1 cellular context compared by ENCODE assay signal in genomic region chrX:136909119-136909705, GRCh38.
TF ChIP-seq lines count a peak whose summit lies in the region.

No MANE protein-coding gene starts in this region.

TF ChIP-seq in K562, 482 proteins besides CTCF, POLR2A, EP300 and RAD21 (continued from another document and continues in another):
- TF ChIP-seq, protein P1, sequence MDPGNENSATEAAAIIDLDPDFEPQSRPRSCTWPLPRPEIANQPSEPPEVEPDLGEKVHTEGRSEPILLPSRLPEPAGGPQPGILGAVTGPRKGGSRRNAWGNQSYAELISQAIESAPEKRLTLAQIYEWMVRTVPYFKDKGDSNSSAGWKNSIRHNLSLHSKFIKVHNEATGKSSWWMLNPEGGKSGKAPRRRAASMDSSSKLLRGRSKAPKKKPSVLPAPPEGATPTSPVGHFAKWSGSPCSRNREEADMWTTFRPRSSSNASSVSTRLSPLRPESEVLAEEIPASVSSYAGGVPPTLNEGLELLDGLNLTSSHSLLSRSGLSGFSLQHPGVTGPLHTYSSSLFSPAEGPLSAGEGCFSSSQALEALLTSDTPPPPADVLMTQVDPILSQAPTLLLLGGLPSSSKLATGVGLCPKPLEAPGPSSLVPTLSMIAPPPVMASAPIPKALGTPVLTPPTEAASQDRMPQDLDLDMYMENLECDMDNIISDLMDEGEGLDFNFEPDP (CRISPR knock-in tag; IDR thresholded peaks at IDR 0.05), result no peak
- TF ChIP-seq CUX1 (CRISPR knock-in tag; IDR thresholded peaks at IDR 0.05), result no peak
- TF ChIP-seq PPARD (CRISPR knock-in tag; IDR thresholded peaks at IDR 0.05), result no peak
- TF ChIP-seq ZNF76 (CRISPR knock-in tag; IDR thresholded peaks at IDR 0.05; ENCODE audit: borderline replicate concordance), result no peak
- TF ChIP-seq, protein P2, sequence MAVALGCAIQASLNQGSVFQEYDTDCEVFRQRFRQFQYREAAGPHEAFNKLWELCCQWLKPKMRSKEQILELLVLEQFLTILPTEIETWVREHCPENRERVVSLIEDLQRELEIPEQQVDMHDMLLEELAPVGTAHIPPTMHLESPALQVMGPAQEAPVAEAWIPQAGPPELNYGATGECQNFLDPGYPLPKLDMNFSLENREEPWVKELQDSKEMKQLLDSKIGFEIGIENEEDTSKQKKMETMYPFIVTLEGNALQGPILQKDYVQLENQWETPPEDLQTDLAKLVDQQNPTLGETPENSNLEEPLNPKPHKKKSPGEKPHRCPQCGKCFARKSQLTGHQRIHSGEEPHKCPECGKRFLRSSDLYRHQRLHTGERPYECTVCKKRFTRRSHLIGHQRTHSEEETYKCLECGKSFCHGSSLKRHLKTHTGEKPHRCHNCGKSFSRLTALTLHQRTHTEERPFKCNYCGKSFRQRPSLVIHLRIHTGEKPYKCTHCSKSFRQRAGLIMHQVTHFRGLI (CRISPR knock-in tag; IDR thresholded peaks at IDR 0.05), result no peak
- TF ChIP-seq ZNF717 (CRISPR knock-in tag; IDR thresholded peaks at IDR 0.05), result no peak
- TF ChIP-seq, protein P3, sequence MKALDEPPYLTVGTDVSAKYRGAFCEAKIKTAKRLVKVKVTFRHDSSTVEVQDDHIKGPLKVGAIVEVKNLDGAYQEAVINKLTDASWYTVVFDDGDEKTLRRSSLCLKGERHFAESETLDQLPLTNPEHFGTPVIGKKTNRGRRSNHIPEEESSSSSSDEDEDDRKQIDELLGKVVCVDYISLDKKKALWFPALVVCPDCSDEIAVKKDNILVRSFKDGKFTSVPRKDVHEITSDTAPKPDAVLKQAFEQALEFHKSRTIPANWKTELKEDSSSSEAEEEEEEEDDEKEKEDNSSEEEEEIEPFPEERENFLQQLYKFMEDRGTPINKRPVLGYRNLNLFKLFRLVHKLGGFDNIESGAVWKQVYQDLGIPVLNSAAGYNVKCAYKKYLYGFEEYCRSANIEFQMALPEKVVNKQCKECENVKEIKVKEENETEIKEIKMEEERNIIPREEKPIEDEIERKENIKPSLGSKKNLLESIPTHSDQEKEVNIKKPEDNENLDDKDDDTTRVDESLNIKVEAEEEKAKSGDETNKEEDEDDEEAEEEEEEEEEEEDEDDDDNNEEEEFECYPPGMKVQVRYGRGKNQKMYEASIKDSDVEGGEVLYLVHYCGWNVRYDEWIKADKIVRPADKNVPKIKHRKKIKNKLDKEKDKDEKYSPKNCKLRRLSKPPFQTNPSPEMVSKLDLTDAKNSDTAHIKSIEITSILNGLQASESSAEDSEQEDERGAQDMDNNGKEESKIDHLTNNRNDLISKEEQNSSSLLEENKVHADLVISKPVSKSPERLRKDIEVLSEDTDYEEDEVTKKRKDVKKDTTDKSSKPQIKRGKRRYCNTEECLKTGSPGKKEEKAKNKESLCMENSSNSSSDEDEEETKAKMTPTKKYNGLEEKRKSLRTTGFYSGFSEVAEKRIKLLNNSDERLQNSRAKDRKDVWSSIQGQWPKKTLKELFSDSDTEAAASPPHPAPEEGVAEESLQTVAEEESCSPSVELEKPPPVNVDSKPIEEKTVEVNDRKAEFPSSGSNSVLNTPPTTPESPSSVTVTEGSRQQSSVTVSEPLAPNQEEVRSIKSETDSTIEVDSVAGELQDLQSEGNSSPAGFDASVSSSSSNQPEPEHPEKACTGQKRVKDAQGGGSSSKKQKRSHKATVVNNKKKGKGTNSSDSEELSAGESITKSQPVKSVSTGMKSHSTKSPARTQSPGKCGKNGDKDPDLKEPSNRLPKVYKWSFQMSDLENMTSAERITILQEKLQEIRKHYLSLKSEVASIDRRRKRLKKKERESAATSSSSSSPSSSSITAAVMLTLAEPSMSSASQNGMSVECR (CRISPR knock-in tag; IDR thresholded peaks at IDR 0.05), result peak; percentile 48; the same call in 1 of the 2 replicates
- TF ChIP-seq GTF2F1 (IDR thresholded peaks at IDR 0.05; ENCODE audit: low read depth, low read length), result no peak
- TF ChIP-seq ZNF589 (CRISPR knock-in tag; IDR thresholded peaks at IDR 0.05; ENCODE audit: low read depth), result no peak
- TF ChIP-seq TAL1 (IDR thresholded peaks at IDR 0.05), result no peak
- no peak for TF ChIP-seq DEAF1 (CRISPR knock-in tag; IDR thresholded peaks at IDR 0.05)
- TF ChIP-seq ZNF165 (CRISPR knock-in tag; IDR thresholded peaks at IDR 0.05; ENCODE audit: borderline replicate concordance), result no peak
- TF ChIP-seq, protein P4, sequence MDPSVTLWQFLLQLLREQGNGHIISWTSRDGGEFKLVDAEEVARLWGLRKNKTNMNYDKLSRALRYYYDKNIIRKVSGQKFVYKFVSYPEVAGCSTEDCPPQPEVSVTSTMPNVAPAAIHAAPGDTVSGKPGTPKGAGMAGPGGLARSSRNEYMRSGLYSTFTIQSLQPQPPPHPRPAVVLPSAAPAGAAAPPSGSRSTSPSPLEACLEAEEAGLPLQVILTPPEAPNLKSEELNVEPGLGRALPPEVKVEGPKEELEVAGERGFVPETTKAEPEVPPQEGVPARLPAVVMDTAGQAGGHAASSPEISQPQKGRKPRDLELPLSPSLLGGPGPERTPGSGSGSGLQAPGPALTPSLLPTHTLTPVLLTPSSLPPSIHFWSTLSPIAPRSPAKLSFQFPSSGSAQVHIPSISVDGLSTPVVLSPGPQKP (CRISPR knock-in tag; IDR thresholded peaks at IDR 0.05), result no peak
- no peak for TF ChIP-seq TCF3 (CRISPR knock-in tag; IDR thresholded peaks at IDR 0.05)
- TF ChIP-seq NR2C1 (IDR thresholded peaks at IDR 0.05), result no peak
- no peak for TF ChIP-seq NR2C1 (tag; IDR thresholded peaks at IDR 0.05)
- TF ChIP-seq ZNF311 (CRISPR knock-in tag; IDR thresholded peaks at IDR 0.05), result no peak
- TF ChIP-seq ZNF384 (IDR thresholded peaks at IDR 0.05; ENCODE audit: low read depth, low read length), result no peak
- no peak for TF ChIP-seq THAP12 (CRISPR knock-in tag; IDR thresholded peaks at IDR 0.05)
- no peak for TF ChIP-seq ZNF584 (CRISPR knock-in tag; IDR thresholded peaks at IDR 0.05; ENCODE audit: low read depth)
- TF ChIP-seq JUN (IDR thresholded peaks at IDR 0.05; ENCODE audit: borderline replicate concordance, low read depth, low read length), result no peak
- TF ChIP-seq JUN (CRISPR knock-in tag; IDR thresholded peaks at IDR 0.05; ENCODE audit: borderline replicate concordance), result 0 out of 2 replicates have a peak, but pooled peaks have one; percentile 17
- TF ChIP-seq CEBPB (tag; IDR thresholded peaks at IDR 0.05), result peak; percentile 90
- no peak for TF ChIP-seq CCNT2 (IDR thresholded peaks at IDR 0.05; ENCODE audit: borderline replicate concordance, extremely low read depth, insufficient read length, low read depth, low read length)
- no peak for TF ChIP-seq POLR2B (IDR thresholded peaks at IDR 0.05; ENCODE audit: low read depth, partially characterized antibody)
- TF ChIP-seq, protein P5, sequence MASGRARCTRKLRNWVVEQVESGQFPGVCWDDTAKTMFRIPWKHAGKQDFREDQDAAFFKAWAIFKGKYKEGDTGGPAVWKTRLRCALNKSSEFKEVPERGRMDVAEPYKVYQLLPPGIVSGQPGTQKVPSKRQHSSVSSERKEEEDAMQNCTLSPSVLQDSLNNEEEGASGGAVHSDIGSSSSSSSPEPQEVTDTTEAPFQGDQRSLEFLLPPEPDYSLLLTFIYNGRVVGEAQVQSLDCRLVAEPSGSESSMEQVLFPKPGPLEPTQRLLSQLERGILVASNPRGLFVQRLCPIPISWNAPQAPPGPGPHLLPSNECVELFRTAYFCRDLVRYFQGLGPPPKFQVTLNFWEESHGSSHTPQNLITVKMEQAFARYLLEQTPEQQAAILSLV (tag; IDR thresholded peaks at IDR 0.05), result no peak
- TF ChIP-seq, protein P6, sequence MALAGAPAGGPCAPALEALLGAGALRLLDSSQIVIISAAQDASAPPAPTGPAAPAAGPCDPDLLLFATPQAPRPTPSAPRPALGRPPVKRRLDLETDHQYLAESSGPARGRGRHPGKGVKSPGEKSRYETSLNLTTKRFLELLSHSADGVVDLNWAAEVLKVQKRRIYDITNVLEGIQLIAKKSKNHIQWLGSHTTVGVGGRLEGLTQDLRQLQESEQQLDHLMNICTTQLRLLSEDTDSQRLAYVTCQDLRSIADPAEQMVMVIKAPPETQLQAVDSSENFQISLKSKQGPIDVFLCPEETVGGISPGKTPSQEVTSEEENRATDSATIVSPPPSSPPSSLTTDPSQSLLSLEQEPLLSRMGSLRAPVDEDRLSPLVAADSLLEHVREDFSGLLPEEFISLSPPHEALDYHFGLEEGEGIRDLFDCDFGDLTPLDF (CRISPR knock-in tag; IDR thresholded peaks at IDR 0.05), result no peak
- no peak for TF ChIP-seq TRIM28 (IDR thresholded peaks at IDR 0.05)
- TF ChIP-seq PHF20 (IDR thresholded peaks at IDR 0.05; ENCODE audit: partially characterized antibody), result no peak
- TF ChIP-seq PHTF2 (CRISPR knock-in tag; IDR thresholded peaks at IDR 0.05), result no peak
- TF ChIP-seq KAT7 (CRISPR knock-in tag; IDR thresholded peaks at IDR 0.05; ENCODE audit: borderline replicate concordance), result no peak
- no peak for TF ChIP-seq ZNF274 (IDR thresholded peaks at IDR 0.05; ENCODE audit: borderline replicate concordance, low read depth, low read length)
- no peak for TF ChIP-seq RFX5 (IDR thresholded peaks at IDR 0.05; ENCODE audit: low read depth, low read length)
- no peak for TF ChIP-seq NR2F6 (CRISPR knock-in tag; IDR thresholded peaks at IDR 0.05)
- TF ChIP-seq BCOR (IDR thresholded peaks at IDR 0.05), result no peak
- TF ChIP-seq, protein P7, sequence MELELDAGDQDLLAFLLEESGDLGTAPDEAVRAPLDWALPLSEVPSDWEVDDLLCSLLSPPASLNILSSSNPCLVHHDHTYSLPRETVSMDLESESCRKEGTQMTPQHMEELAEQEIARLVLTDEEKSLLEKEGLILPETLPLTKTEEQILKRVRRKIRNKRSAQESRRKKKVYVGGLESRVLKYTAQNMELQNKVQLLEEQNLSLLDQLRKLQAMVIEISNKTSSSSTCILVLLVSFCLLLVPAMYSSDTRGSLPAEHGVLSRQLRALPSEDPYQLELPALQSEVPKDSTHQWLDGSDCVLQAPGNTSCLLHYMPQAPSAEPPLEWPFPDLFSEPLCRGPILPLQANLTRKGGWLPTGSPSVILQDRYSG (tag; conservative IDR thresholded peaks at IDR 0.05; ENCODE audit: low read depth), result no peak
- TF ChIP-seq MED1 (CRISPR knock-in tag; IDR thresholded peaks at IDR 0.05; ENCODE audit: borderline replicate concordance), result no peak
- no peak for TF ChIP-seq NFRKB (IDR thresholded peaks at IDR 0.05; ENCODE audit: low read depth)
- no peak for TF ChIP-seq PRMT5 (CRISPR knock-in tag; IDR thresholded peaks at IDR 0.05)
- TF ChIP-seq ZNF282 (CRISPR knock-in tag; IDR thresholded peaks at IDR 0.05), result no peak
